ENCODE assay signal across 1 cellular context in genomic region chr3:177300039-177300833, GRCh38.
TF ChIP-seq lines count a peak whose summit lies in the region.

No MANE protein-coding gene starts in this region.

TF ChIP-seq in K562, 482 proteins besides CTCF, POLR2A, EP300 and RAD21 (continued from another document):
- TF ChIP-seq ATF4 (CRISPR knock-in tag; IDR thresholded peaks at IDR 0.05) (no peak), JUN (IDR thresholded peaks at IDR 0.05; ENCODE audit: borderline replicate concordance, low read depth, low read length) (0 out of 2 replicates have a peak, but pooled peaks have one; percentile 47), JUN (CRISPR knock-in tag; IDR thresholded peaks at IDR 0.05; ENCODE audit: borderline replicate concordance) (no peak), TBP (optimal IDR thresholded peaks at IDR 0.05; ENCODE audit: low read depth, low read length) (no peak), JUND (IDR thresholded peaks at IDR 0.05; ENCODE audit: borderline replicate concordance, low read depth, low read length) (peak; percentile 51; the same call in 1 of the 2 replicates), JUND (tag; IDR thresholded peaks at IDR 0.05; ENCODE audit: borderline replicate concordance, low read depth, low read length) (peak; percentile 53; the same call in 1 of the 3 replicates), NCOR1 (IDR thresholded peaks at IDR 0.05) (peak; percentile 56), SMARCC2 (IDR thresholded peaks at IDR 0.05; ENCODE audit: low read depth) (peak; percentile 57; the same call in 1 of the 2 replicates), VEZF1 (CRISPR knock-in tag; IDR thresholded peaks at IDR 0.05) (no peak), KHSRP (IDR thresholded peaks at IDR 0.05) (no peak), SUPT5H (IDR thresholded peaks at IDR 0.05) (no peak), SMARCA5 (IDR thresholded peaks at IDR 0.05) (no peak), SMARCA4 (IDR thresholded peaks at IDR 0.05) (peak; percentile 80; the same call in 1 of the 2 replicates), TAL1 (IDR thresholded peaks at IDR 0.05) (peak; percentile 62), ZBTB12 (CRISPR knock-in tag; IDR thresholded peaks at IDR 0.05) (no peak), MAX (CRISPR knock-in tag; IDR thresholded peaks at IDR 0.05) (no peak), RB1 (IDR thresholded peaks at IDR 0.05; ENCODE audit: low read depth) (no peak), POLR3A (IDR thresholded peaks at IDR 0.05; ENCODE audit: borderline replicate concordance, extremely low read depth, insufficient read depth, insufficient read length) (no peak), NCOA1 (IDR thresholded peaks at IDR 0.05; ENCODE audit: low read depth) (no peak), HES1 (IDR thresholded peaks at IDR 0.05; ENCODE audit: low read depth) (no peak), KLF10 (CRISPR knock-in tag; IDR thresholded peaks at IDR 0.05) (no peak), PATZ1 (CRISPR knock-in tag; IDR thresholded peaks at IDR 0.05; ENCODE audit: borderline replicate concordance) (no peak), KAT2B (IDR thresholded peaks at IDR 0.05; ENCODE audit: low read depth, low read length) (no peak), TSC22D4 (tag; IDR thresholded peaks at IDR 0.05) (no peak), ZBTB7A (IDR thresholded peaks at IDR 0.05; ENCODE audit: borderline replicate concordance, control insufficient read depth, low read depth, low read length) (peak; percentile 27; the same call in 1 of the 2 replicates), KDM1A (IDR thresholded peaks at IDR 0.05) (peak; percentile 37 to 59; a peak in 1 of 4 replicates)
